ENCODE assay signal across 39 cellular contexts in genomic region chr3:19104459-19104858, GRCh38. TPM values are rescaled to one million over a fixed set of nuclear protein-coding genes. Genes with fewer than 3 reads are reported as not detected.
"Had no signal": no experiment of that assay in that cellular context is flagged by ENCODE, and none has a peak within 500 bp of the region (broad histone marks: within the 10 kb centered on the region; RNA-seq: fewer than 3 reads in every experiment).

No MANE protein-coding gene starts in this region.

- H3K27me3 Mint-ChIP-seq: activated CD4-positive, alpha-beta memory T cell treated with anti-CD3 and anti-CD28 coated beads for 36 hours; activated CD4-positive, alpha-beta T cell treated with anti-CD3 and anti-CD28 coated beads, Interleukin-2, amount 10 ng/mL, durations not matched to agents 24 days and 14 days; activated CD8-positive, alpha-beta T cell treated with anti-CD3 and anti-CD28 coated beads for 36 hours; activated T-helper 17 cell treated with anti-CD3 and anti-CD28 coated beads, Interleukin-2, amount 50 U/mL, for 72 hours had no signal

- H3K4me1 ChIP-seq: adrenal gland, body of pancreas, breast epithelium had no signal

- H3K4me3 Mint-ChIP-seq: activated CD4-positive, alpha-beta memory T cell treated with anti-CD3 and anti-CD28 coated beads for 36 hours; activated CD8-positive, alpha-beta T cell treated with anti-CD3 and anti-CD28 coated beads for 36 hours; activated naive CD4-positive, alpha-beta T cell treated with anti-CD3 and anti-CD28 coated beads for 36 hours; activated naive CD8-positive, alpha-beta T cell treated with anti-CD3 and anti-CD28 coated beads for 36 hours; activated T-cell treated with anti-CD3 and anti-CD28 coated beads, Interleukin-2, amount 50 U/mL, for 72 hours; T-helper 1 cell treated with Interleukin-12 subunit alpha and Interleukin-12 subunit beta and Interleukin-4 antibody, amounts not matched to agents 30 μg/mL and 1 μg/mL, for 36 hours had no signal

- H3K36me3 Mint-ChIP-seq: activated naive CD8-positive, alpha-beta T cell treated with anti-CD3 and anti-CD28 coated beads for 36 hours had no signal

- H3K36me3 ChIP-seq: adrenal gland, brain microvascular endothelial cell, breast epithelium had no signal

- H3K27me3 ChIP-seq: adrenal gland, body of pancreas, brain microvascular endothelial cell, breast epithelium had no signal

- H3K9me3 Mint-ChIP-seq: activated CD4-positive, alpha-beta T cell treated with anti-CD3 and anti-CD28 coated beads, Interleukin-2, amount 10 ng/mL, durations not matched to agents 24 days and 14 days; activated CD8-positive, alpha-beta T cell treated with anti-CD3 and anti-CD28 coated beads for 36 hours; activated naive CD4-positive, alpha-beta T cell treated with anti-CD3 and anti-CD28 coated beads, Interleukin-2, amount 50 U/mL, for 72 hours; activated T-helper 1 cell treated with anti-CD3 and anti-CD28 coated beads, Interleukin-12 subunit alpha, Interleukin-12 subunit beta, Interleukin-2, Interleukin-4 antibody, amounts not matched to agents 30 ng/mL and 10 ng/mL and 1 ng/mL, durations not matched to agents 14 hours and 24 hours and 36 hours; activated T-helper 17 cell treated with anti-CD3 and anti-CD28 coated beads, Interleukin-2, amount 50 U/mL, for 72 hours; T-helper 1 cell treated with Interleukin-12 subunit alpha and Interleukin-12 subunit beta and Interleukin-4 antibody, amounts not matched to agents 30 μg/mL and 1 μg/mL, for 36 hours had no signal

- H3K9me3 ChIP-seq: adrenal gland, body of pancreas had no signal

- FAIRE-seq: astrocyte, TTC549 had no signal

- H3K27ac ChIP-seq: adrenal gland, body of pancreas, brain microvascular endothelial cell, breast epithelium, VCaP had no signal

- H3K4me3 ChIP-seq: adrenal gland, body of pancreas, breast epithelium had no signal

- H3K4me1 Mint-ChIP-seq: activated CD4-positive, alpha-beta T cell treated with anti-CD3 and anti-CD28 coated beads, Interleukin-2, amount 10 ng/mL, durations not matched to agents 24 days and 14 days; activated naive CD8-positive, alpha-beta T cell treated with anti-CD3 and anti-CD28 coated beads for 36 hours; activated T-helper 17 cell treated with anti-CD3 and anti-CD28 coated beads, Interleukin-2, amount 50 U/mL, for 72 hours had no signal

- ATAC-seq: activated CD4-positive, CD25-positive, alpha-beta regulatory T cell treated with anti-CD3 and anti-CD28 coated beads, Interleukin-2, amount 50 U/mL, for 24 hours; activated CD8-positive, alpha-beta T cell treated with anti-CD3 and anti-CD28 coated beads for 36 hours; activated naive CD4-positive, alpha-beta T cell treated with anti-CD3 and anti-CD28 coated beads, Interleukin-2, amount 50 U/mL, for 72 hours; activated T-cell treated with anti-CD3 and anti-CD28 coated beads, Interleukin-2, amount 50 U/mL, for 4 hours; activated T-cell treated with anti-CD3 and anti-CD28 coated beads, Interleukin-2, amount 50 U/mL, for 72 hours; activated T-helper 17 cell treated with anti-CD3 and anti-CD28 coated beads, Interleukin-2, amount 50 U/mL, for 72 hours; body of pancreas; WTC11 had no signal

- H3K27ac Mint-ChIP-seq: activated CD4-positive, alpha-beta memory T cell treated with anti-CD3 and anti-CD28 coated beads for 36 hours; activated CD4-positive, alpha-beta T cell treated with anti-CD3 and anti-CD28 coated beads, Interleukin-2, amount 10 ng/mL, durations not matched to agents 24 days and 14 days; activated CD8-positive, alpha-beta T cell treated with anti-CD3 and anti-CD28 coated beads for 36 hours; activated naive CD4-positive, alpha-beta T cell treated with anti-CD3 and anti-CD28 coated beads for 36 hours; activated naive CD4-positive, alpha-beta T cell treated with anti-CD3 and anti-CD28 coated beads, Interleukin-2, amount 50 U/mL, for 72 hours; activated naive CD8-positive, alpha-beta T cell treated with anti-CD3 and anti-CD28 coated beads for 36 hours; activated T-cell treated with anti-CD3 and anti-CD28 coated beads, Interleukin-2, amount 50 U/mL, for 72 hours; activated T-helper 1 cell treated with anti-CD3 and anti-CD28 coated beads, Interleukin-12 subunit alpha, Interleukin-12 subunit beta, Interleukin-2, Interleukin-4 antibody, amounts not matched to agents 30 ng/mL and 10 ng/mL and 1 ng/mL, durations not matched to agents 14 hours and 24 hours and 36 hours; activated T-helper 17 cell treated with anti-CD3 and anti-CD28 coated beads, Interleukin-2, amount 50 U/mL, for 72 hours; T-helper 1 cell treated with Interleukin-12 subunit alpha and Interleukin-12 subunit beta and Interleukin-4 antibody, amounts not matched to agents 30 μg/mL and 1 μg/mL, for 36 hours; T-helper 2 cell treated with Interferon-gamma antibody and Interleukin-4, amounts not matched to agents 5 μg/mL and 100 μg/mL, for 36 hours; WTC11 had no signal

- DNase-seq: activated CD4-positive, alpha-beta memory T cell treated with anti-CD3 and anti-CD28 coated beads for 36 hours; activated CD4-positive, alpha-beta T cell treated with anti-CD3 and anti-CD28 coated beads for 4 hours; activated CD4-positive, alpha-beta T cell treated with anti-CD3 and anti-CD28 coated beads, Interleukin-2, amount 10 ng/mL, durations not matched to agents 24 days and 14 days; activated CD4-positive, alpha-beta T cell treated with anti-CD3 and anti-CD28 coated beads, Interleukin-2, amount 50 U/mL, for 1 hour; activated CD4-positive, alpha-beta T cell treated with anti-CD3 and anti-CD28 coated beads, Interleukin-2, amount 50 U/mL, for 4 hours; activated CD4-positive, CD25-positive, alpha-beta regulatory T cell; activated CD8-positive, alpha-beta memory T cell treated with anti-CD3 and anti-CD28 coated beads, Interleukin-2, amount 50 U/mL, for 4 hours; activated CD8-positive, alpha-beta T cell treated with anti-CD3 and anti-CD28 coated beads for 36 hours; activated effector memory CD4-positive, alpha-beta T cell treated with anti-CD3 and anti-CD28 coated beads, Interleukin-2, amount 50 U/mL, for 16 hours; activated gamma-delta T cell treated with Interleukin-2 at 50 U/mL for 16 hours; activated naive CD4-positive, alpha-beta T cell; activated naive CD4-positive, alpha-beta T cell treated with anti-CD3 and anti-CD28 coated beads for 36 hours; activated naive CD4-positive, alpha-beta T cell treated with anti-CD3 and anti-CD28 coated beads, Interleukin-2, amount 50 U/mL, for 16 hours; activated naive CD8-positive, alpha-beta T cell treated with anti-CD3 and anti-CD28 coated beads for 36 hours; activated T-cell treated with anti-CD3 and anti-CD28 coated beads for 4 hours; activated T-cell treated with anti-CD3 and anti-CD28 coated beads, Interleukin-2, amount 50 U/mL, for 1 hour; activated T-cell treated with anti-CD3 and anti-CD28 coated beads, Interleukin-2, amount 50 U/mL, for 4 hours; activated T-cell treated with anti-CD3 and anti-CD28 coated beads, Interleukin-2, amount 50 U/mL, for 72 hours; adrenal gland; amniotic stem cell; aorta; body of pancreas; brain microvascular endothelial cell; central memory CD4-positive, alpha-beta T cell; T-helper 1 cell; T-helper 2 cell; T-helper 9 cell had no signal

RNA-seq across cellular contexts. Expression of gene KCNH8, which starts 43.9 kb away (rescaled TPM):
- total RNA-seq: activated CD4-positive, alpha-beta memory T cell treated with anti-CD3 and anti-CD28 coated beads for 36 hours; activated CD4-positive, alpha-beta T cell treated with anti-CD3 and anti-CD28 coated beads, Interleukin-2, amount 10 ng/mL, durations not matched to agents 24 days and 14 days; activated CD8-positive, alpha-beta memory T cell treated with anti-CD3 and anti-CD28 coated beads for 36 hours; activated CD8-positive, alpha-beta T cell treated with anti-CD3 and anti-CD28 coated beads for 36 hours; activated naive CD4-positive, alpha-beta T cell treated with anti-CD3 and anti-CD28 coated beads for 36 hours; activated naive CD4-positive, alpha-beta T cell treated with anti-CD3 and anti-CD28 coated beads, Interleukin-2, amount 50 U/mL, for 72 hours; activated T-cell treated with anti-CD3 and anti-CD28 coated beads, Interleukin-2, amount 50 U/mL, for 4 hours; activated T-helper 1 cell treated with anti-CD3 and anti-CD28 coated beads, Interleukin-12 subunit alpha, Interleukin-12 subunit beta, Interleukin-2, Interleukin-4 antibody, amounts not matched to agents 30 ng/mL and 10 ng/mL and 1 ng/mL, durations not matched to agents 14 hours and 24 hours and 36 hours; activated T-helper 17 cell treated with anti-CD3 and anti-CD28 coated beads, Interleukin-2, amount 50 U/mL, for 72 hours had no signal
